In genomic region chr17:72969293-72969692, GRCh38 we compare ENCODE assay signal across 28 cellular contexts.
"Had no signal": no experiment of that assay in that cellular context is flagged by ENCODE, and none has a peak within 500 bp of the region (broad histone marks: within the 10 kb centered on the region; RNA-seq: fewer than 3 reads in every experiment).

No MANE protein-coding gene starts in this region.

- H3K27ac Mint-ChIP-seq: effector memory CD8-positive, alpha-beta T cell; mesothelial cell of epicardium; natural killer cell treated with Interleukin-12 subunit alpha and Interleukin-12 subunit beta and Interleukin-15 and Interleukin-18, amount 100 ng/mL, for 72 hours; stimulated activated memory B cell treated with anti-CD40 and anti-IgM and Interleukin-4, amounts not matched to agents 10 μg/mL and 1 μg/mL and 100 μg/mL, for 72 hours; type B pancreatic cell had no signal

- H3K27me3 ChIP-seq: esophagus squamous epithelium, ovary, spleen, testis, tibial artery had no signal

- H3K27ac ChIP-seq: coronary artery, esophagus squamous epithelium, ovary, psoas muscle, skin epidermis, spleen, testis, tibial artery had no signal

- ATAC-seq: effector memory CD8-positive, alpha-beta T cell; mucosa of descending colon; natural killer cell treated with Interleukin-12 subunit alpha and Interleukin-12 subunit beta and Interleukin-15 and Interleukin-18, amount 100 ng/mL, for 72 hours; psoas muscle; right cardiac atrium; stimulated activated memory B cell treated with anti-CD40 and anti-IgM and Interleukin-4, amounts not matched to agents 10 μg/mL and 1 μg/mL and 100 μg/mL, for 72 hours; stimulated activated naive CD8-positive, alpha-beta T cell treated with anti-CD3 and anti-CD28 coated beads, Interleukin-15, Interleukin-2, amounts not matched to agents 100 U/mL and 50 U/mL, for 24 hours had no signal

- H3K4me1 ChIP-seq: esophagus squamous epithelium, psoas muscle, testis had no signal

- H3K4me3 ChIP-seq: coronary artery, esophagus squamous epithelium, lung, mucosa of descending colon, ovary, psoas muscle, skin epidermis, spleen, testis, tibial artery had no signal

- H3K36me3 Mint-ChIP-seq: mesothelial cell of epicardium; naive B cell; natural killer cell treated with Interleukin-12 subunit alpha and Interleukin-12 subunit beta and Interleukin-15 and Interleukin-18, amount 100 ng/mL, for 72 hours; type B pancreatic cell had no signal

- H3K4me3 Mint-ChIP-seq: effector memory CD8-positive, alpha-beta T cell; mesothelial cell of epicardium; naive B cell; natural killer cell treated with Interleukin-12 subunit alpha and Interleukin-12 subunit beta and Interleukin-15 and Interleukin-18, amount 100 ng/mL, for 72 hours; stimulated activated memory B cell treated with anti-CD40 and anti-IgM and Interleukin-4, amounts not matched to agents 10 μg/mL and 1 μg/mL and 100 μg/mL, for 72 hours; type B pancreatic cell had no signal

- H3K9me3 ChIP-seq: esophagus squamous epithelium, mucosa of descending colon, ovary, psoas muscle, spleen, testis, tibial artery had no signal

- H3K36me3 ChIP-seq: esophagus squamous epithelium, ovary, spleen, tibial artery had no signal

- H3K9me3 Mint-ChIP-seq: effector memory CD8-positive, alpha-beta T cell; mesothelial cell of epicardium; naive B cell; natural killer cell treated with Interleukin-12 subunit alpha and Interleukin-12 subunit beta and Interleukin-15 and Interleukin-18, amount 100 ng/mL, for 72 hours; stimulated activated memory B cell treated with anti-CD40 and anti-IgM and Interleukin-4, amounts not matched to agents 10 μg/mL and 1 μg/mL and 100 μg/mL, for 72 hours; type B pancreatic cell had no signal

- DNase-seq: dermis blood vessel endothelial cell; effector memory CD8-positive, alpha-beta T cell; erythroblast; esophagus squamous epithelium; foreskin melanocyte; mesenchymal stem cell; mucosa of descending colon; naive B cell; occipital lobe; ovary; posterior cingulate gyrus; psoas muscle; right cardiac atrium; spleen; stimulated activated CD4-positive, alpha-beta T cell treated with anti-CD3 and anti-CD28 coated beads, Interleukin-4, amount 100 ng/mL, for 4 hours; stimulated activated naive CD8-positive, alpha-beta T cell treated with anti-CD3 and anti-CD28 coated beads, Interleukin-15, Interleukin-2, amounts not matched to agents 100 U/mL and 50 U/mL, for 24 hours; substantia nigra; testis; tibial artery had no signal

- FAIRE-seq: endometrium, keratinocyte had no signal

- H3K27me3 Mint-ChIP-seq: effector memory CD8-positive, alpha-beta T cell; naive B cell; natural killer cell treated with Interleukin-12 subunit alpha and Interleukin-12 subunit beta and Interleukin-15 and Interleukin-18, amount 100 ng/mL, for 72 hours; stimulated activated memory B cell treated with anti-CD40 and anti-IgM and Interleukin-4, amounts not matched to agents 10 μg/mL and 1 μg/mL and 100 μg/mL, for 72 hours had no signal
